Comparison of ENCODE assay signal across 22 cellular contexts in the genomic region with DNA sequence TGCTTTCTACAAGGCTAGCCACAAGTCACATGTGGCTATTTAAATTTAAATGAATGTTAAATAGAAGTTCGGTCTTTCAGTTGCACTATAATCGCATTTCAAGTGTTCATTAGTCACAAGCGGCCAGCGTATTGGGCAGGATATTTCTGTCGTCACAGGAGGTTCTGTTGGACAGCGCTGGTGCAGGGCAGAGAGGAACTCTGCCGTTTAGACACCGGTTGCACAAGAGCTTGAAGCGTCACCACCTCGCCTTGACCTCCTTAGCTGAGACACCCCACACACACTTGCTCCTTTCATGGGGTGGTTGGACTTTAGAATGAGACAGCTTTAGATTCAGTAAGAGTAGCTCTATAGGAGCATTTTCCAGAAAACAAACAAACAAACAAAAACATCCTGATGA.
DNase-seq lines count a peak whose midpoint lies in the region; ATAC-seq and TF ChIP-seq lines count a peak whose summit lies in the region.
"Had no signal": no experiment of that assay in that cellular context is flagged by ENCODE, and none has a peak within 500 bp of the region (broad histone marks: within the 10 kb centered on the region; RNA-seq: fewer than 3 reads in every experiment).

No MANE protein-coding gene starts in this region.

- ATAC-seq in naive B cell (ENCODE audit: low read depth in 2 of 2) (no peak), Right ventricle myocardium superior (ENCODE audit: poor library complexity) (no peak)
- ATAC-seq: GM23338, HCT116, K562, PC-3 had no signal

- CTCF ChIA-PET in RWPE1 (lab: Yijun Ruan, JAX): no interaction called here

- H3K27ac ChIP-seq in HL-60 (replicated peaks): no peak overlapping the region
- H3K27ac ChIP-seq in RWPE1: no peak overlapping the region

- DNase-seq in HL-60 (ENCODE audit: low read depth in 1 of 2, low spot score in 1 of 2) (peak; percentile 2), NB4 (ENCODE audit: low read depth) (peak; percentile 66), SKM-1 treated with dmso at 0.1 percent for 144 hours (lab: John Stamatoyannopoulos, UW; ENCODE audit: unreplicated experiment) (peak; percentile 8), naive B cell (peak; percentile 17), Right ventricle myocardium superior (no peak), RWPE1 (ENCODE audit: low spot score) (no peak), DMS53 treated with DMSO at 0.1 percent for 48 hours (lab: John Stamatoyannopoulos, UW; ENCODE audit: unreplicated experiment) (no peak)
- no peak for DNase-seq in stimulated activated CD4-positive, alpha-beta T cell treated with anti-CD3 and anti-CD28 coated beads, Interleukin-12 subunit alpha, Interleukin-12 subunit beta, amount 100 ng/mL, for 4 hours
- DNase-seq: Caco-2; CD4-positive, CD25-positive, alpha-beta regulatory T cell; MG63; NCI-H1105 treated with DMSO at 0.1 percent for 48 hours; NCI-H1694 treated with DMSO at 0.1 percent for 48 hours; NCI-H2081 treated with DMSO at 0.1 percent for 48 hours; NCI-H2171 treated with DMSO at 0.1 percent for 48 hours; NCI-H524 treated with DMSO at 0.1 percent for 48 hours; NCI-H82; PC-3 had no signal

- no peak for TF ChIP-seq CTCF in HL-60 (IDR thresholded peaks at IDR 0.05; ENCODE audit: insufficient read depth, low read length)
- TF ChIP-seq CTCF in NB4 (IDR thresholded peaks at IDR 0.05; ENCODE audit: low read depth, low read length): no peak
- TF ChIP-seq CTCF in RWPE1 (conservative IDR thresholded peaks at IDR 0.05; ENCODE audit: low read depth): no peak

- peak overlapping the region; percentile 22 to 95 (median 80) for H3K27ac Mint-ChIP-seq in naive B cell
- H3K27ac Mint-ChIP-seq: GM23338; T-helper 1 cell treated with Interleukin-12 subunit alpha and Interleukin-12 subunit beta and Interleukin-4 antibody, amounts not matched to agents 30 μg/mL and 1 μg/mL, for 36 hours had no signal

- H3K4me3 ChIP-seq in HL-60 (replicated peaks; ENCODE audit: insufficient read depth, low read length) (no peak overlapping the region), NB4 (ENCODE audit: low read depth, low read length) (no peak overlapping the region)
- H3K4me3 ChIP-seq: GM23338, K562, MG63 had no signal

- no peak for TF ChIP-seq POLR2A in NB4 (IDR thresholded peaks at IDR 0.05; ENCODE audit: extremely low read depth, insufficient read length)

- H3K36me3 Mint-ChIP-seq in naive B cell: no peaks in the 10 kb centered on the region
- H3K36me3 Mint-ChIP-seq: CD4-positive, CD25-positive, alpha-beta regulatory T cell had no signal

- POLR2A ChIA-PET in RWPE1 (lab: Yijun Ruan, JAX; ENCODE audit: low non-redundant PET): no interaction called here

- intact Hi-C loops in Right ventricle myocardium superior (cut with DNase I): no loop called here

- peaks cover 0 to 2% (median 0%) of the 10 kb centered on the region in 7 donors for H3K9me3 Mint-ChIP-seq in naive B cell
- H3K9me3 Mint-ChIP-seq: GM23338; T-helper 1 cell treated with Interleukin-12 subunit alpha and Interleukin-12 subunit beta and Interleukin-4 antibody, amounts not matched to agents 30 μg/mL and 1 μg/mL, for 36 hours had no signal

- no peaks in the 10 kb centered on the region for H3K27me3 ChIP-seq in HL-60 (ENCODE audit: insufficient read depth, poor library complexity, severe bottlenecking)
- H3K27me3 ChIP-seq: MG63 had no signal

- H3K27me3 Mint-ChIP-seq in naive B cell: peaks cover 0 to 4% (median 0%) of the 10 kb centered on the region in 3 donors
- H3K27me3 Mint-ChIP-seq: CD4-positive, CD25-positive, alpha-beta regulatory T cell had no signal

- H3K4me3 Mint-ChIP-seq in naive B cell: peak overlapping the region; percentile 72 to 94 (median 86)
- H3K4me3 Mint-ChIP-seq: CD4-positive, CD25-positive, alpha-beta regulatory T cell; GM23338; T-helper 1 cell treated with Interleukin-12 subunit alpha and Interleukin-12 subunit beta and Interleukin-4 antibody, amounts not matched to agents 30 μg/mL and 1 μg/mL, for 36 hours had no signal

- H3K4me1 Mint-ChIP-seq in naive B cell: peaks cover 59 to 96% (median 65%) of the 10 kb centered on the region in 3 donors
- H3K4me1 Mint-ChIP-seq: CD4-positive, CD25-positive, alpha-beta regulatory T cell had no signal

Comparison
In these comparisons a context has a peak if more than half of its experiments do, and no peak if none do; other contexts are left out.
1. DNase-seq: peak in HL-60 (2 of 2), NB4 (single experiment), SKM-1 treated with dmso at 0.1 percent for 144 hours (single experiment) and naive B cell (single experiment); none in stimulated activated CD4-positive, alpha-beta T cell treated with anti-CD3 and anti-CD28 coated beads, Interleukin-12 subunit alpha, Interleukin-12 subunit beta, amount 100 ng/mL, for 4 hours (single experiment), Right ventricle myocardium superior (single experiment), RWPE1 (single experiment) and DMS53 treated with DMSO at 0.1 percent for 48 hours (single experiment).